1 cellular context compared by ENCODE assay signal in the genomic region with DNA sequence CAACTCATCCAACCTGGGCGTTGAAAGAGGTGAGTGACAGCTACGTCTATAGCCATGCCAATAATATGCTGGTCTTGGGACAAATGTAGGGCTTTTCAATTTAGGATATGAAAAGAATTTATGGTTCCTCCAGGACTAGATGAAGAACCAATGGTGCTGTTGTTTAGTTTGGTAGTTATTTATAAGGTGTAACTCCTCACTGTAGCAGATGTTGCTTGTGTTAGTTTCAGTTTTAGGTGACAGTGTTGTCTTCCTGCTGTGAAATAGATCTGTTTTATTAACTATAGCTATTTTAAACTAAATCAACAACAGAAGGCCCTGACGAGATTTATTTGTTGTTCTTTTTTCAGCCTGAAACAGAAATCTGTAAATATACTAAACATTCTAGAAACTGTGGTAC. TPM values are rescaled to one million over a fixed set of nuclear protein-coding genes. Genes with fewer than 3 reads are reported as not detected.
"Had no signal": no experiment of that assay in that cellular context is flagged by ENCODE, and none has a peak within 500 bp of the region (broad histone marks: within the 10 kb centered on the region; RNA-seq: fewer than 3 reads in every experiment).

No MANE protein-coding gene starts in this region.

RNA-seq across cellular contexts. Expression of gene ABCC6, which starts 24.1 kb away (rescaled TPM):
- total RNA-seq: MCF 10A had no signal
